2 cellular contexts compared by ENCODE assay signal in the genomic region with DNA sequence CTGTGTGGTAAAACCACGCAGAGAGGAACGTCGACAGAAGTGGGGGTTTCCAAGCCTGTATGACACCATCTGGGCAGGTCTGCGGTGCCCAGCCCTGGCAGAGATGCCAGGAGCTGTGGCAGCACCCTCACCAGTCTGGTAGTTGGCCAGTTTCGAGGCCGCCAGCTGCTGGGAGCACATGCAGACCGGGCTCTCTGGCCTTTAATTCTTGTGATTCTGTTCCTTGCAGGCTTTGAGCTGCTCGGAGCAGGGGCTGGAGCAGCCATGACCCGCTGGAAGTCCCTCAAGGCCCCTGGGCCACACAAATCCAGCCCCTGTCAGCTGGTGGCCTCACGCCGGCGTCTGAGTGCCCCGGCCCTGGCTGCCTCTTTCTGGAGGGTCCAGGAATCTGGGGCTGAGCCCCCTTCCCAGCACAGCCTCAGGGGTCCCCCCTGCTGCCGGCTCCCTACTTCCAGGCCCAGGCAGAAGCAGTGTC. TPM values are rescaled to one million over a fixed set of nuclear protein-coding genes. Genes with fewer than 3 reads are reported as not detected.
"Had no signal": no experiment of that assay in that cellular context is flagged by ENCODE, and none has a peak within 500 bp of the region (broad histone marks: within the 10 kb centered on the region; RNA-seq: fewer than 3 reads in every experiment).

No MANE protein-coding gene starts in this region.

RNA-seq across cellular contexts. Expression of a gene that starts 36.1 kb away (rescaled TPM):
- total RNA-seq: activated CD4-positive, alpha-beta memory T cell treated with anti-CD3 and anti-CD28 coated beads for 36 hours; activated CD4-positive, alpha-beta T cell treated with anti-CD3 and anti-CD28 coated beads, Interleukin-2, amount 10 ng/mL, durations not matched to agents 7 days and 5 days had no signal
